Comparison of ENCODE assay signal across 23 cellular contexts in genomic region chr2:241577413-241578122, GRCh38. TPM values are rescaled to one million over a fixed set of nuclear protein-coding genes. Genes with fewer than 3 reads are reported as not detected.
DNase-seq lines count a peak whose midpoint lies in the region; ATAC-seq, FAIRE-seq and TF ChIP-seq lines count a peak whose summit lies in the region.
"Had no signal": no experiment of that assay in that cellular context is flagged by ENCODE, and none has a peak within 500 bp of the region (broad histone marks: within the 10 kb centered on the region; RNA-seq: fewer than 3 reads in every experiment).

No MANE protein-coding gene starts in this region.

- H3K4me2 ChIP-seq in H9 (ENCODE audit: insufficient read depth, insufficient read length, low read length) (no peak overlapping the region), HepG2 (ENCODE audit: low read depth, low read length) (no peak overlapping the region)

- H4K20me1 ChIP-seq in H9 (ENCODE audit: control insufficient read depth, insufficient read depth, insufficient read length) = peaks cover 3% of the 10 kb centered on the region
- H4K20me1 ChIP-seq in HepG2 (ENCODE audit: insufficient read depth, low read length) = no peaks in the 10 kb centered on the region

- H3K14ac ChIP-seq in H9 (ENCODE audit: insufficient read depth, low read length) = no peak overlapping the region

- TF ChIP-seq CTCF in AG04450 (IDR thresholded peaks at IDR 0.05; ENCODE audit: low read depth, low read length) (no peak), H9 (conservative IDR thresholded peaks at IDR 0.05) (no peak), fibroblast of pulmonary artery (IDR thresholded peaks at IDR 0.05; ENCODE audit: low read length, missing control alignments) (no peak), nephron (IDR thresholded peaks at IDR 0.05; ENCODE audit: unreplicated experiment in 3 of 3) (no peak), HepG2 (CRISPR knock-in tag; IDR thresholded peaks at IDR 0.05) (no peak)

- H3K4me3 ChIP-seq in AG04450 (ENCODE audit: low read depth, low read length) (no peak overlapping the region), fibroblast of pulmonary artery (replicated peaks; ENCODE audit: low read depth, low read length) (no peak overlapping the region), HepG2 (replicated peaks in 1 of 3; ENCODE audit: insufficient read depth in 1 of 3, low read depth in 2 of 3, low read length in 3 of 3) (no peak overlapping the region)
- H3K4me3 ChIP-seq in CD4-positive, alpha-beta memory T cell (ENCODE audit: low read length in 2 of 2) = no peak overlapping the region
- H3K4me3 ChIP-seq: HAP-1, right atrium auricular region had no signal

- peaks cover 3% of the 10 kb centered on the region for H3K36me3 ChIP-seq in CD4-positive, alpha-beta memory T cell (ENCODE audit: insufficient read depth, low read length)
- H3K36me3 ChIP-seq in HepG2 (replicated peaks in 1 of 2; ENCODE audit: control insufficient read depth in 1 of 2, insufficient read depth in 2 of 2, low read length in 2 of 2) = peaks cover 4 to 16% of the 10 kb centered on the region in 2 experiments; a peak in 3 of 5 replicates

- no peak overlapping the region for H3T11ph ChIP-seq in H9 (ENCODE audit: low read length)

- TF ChIP-seq EP300 in HepG2 (IDR thresholded peaks at IDR 0.05; ENCODE audit: low read depth in 2 of 2, low read length in 2 of 2) = no peak
- TF ChIP-seq EP300 in HepG2 (CRISPR knock-in tag; IDR thresholded peaks at IDR 0.05; ENCODE audit: borderline replicate concordance) = no peak

- WGBS in H9 (ENCODE audit: extremely low coverage, insufficient read length, low lambda C conversion rate) = no CpG with 5 or more reads among the region's 9 CpGs
- WGBS in HepG2 (ENCODE audit: low lambda C conversion rate) = 85% methylated on average over 9 of the region's 9 CpGs

- H3K27me3 ChIP-seq in AG04450 (ENCODE audit: control insufficient read depth, insufficient read depth, low read length) (no peaks in the 10 kb centered on the region), H9 (ENCODE audit: insufficient read depth, low read length) (no peaks in the 10 kb centered on the region), HepG2 (ENCODE audit: control insufficient read depth in 1 of 2, insufficient read depth in 2 of 2, low read length in 2 of 2) (no peaks in the 10 kb centered on the region)
- H3K27me3 ChIP-seq in CD4-positive, alpha-beta memory T cell (ENCODE audit: insufficient read depth, low read length) = no peaks in the 10 kb centered on the region
- H3K27me3 ChIP-seq: right atrium auricular region had no signal

- H3K4ac ChIP-seq in H9 (ENCODE audit: low read depth, low read length) = no peak overlapping the region

- H2BK20ac ChIP-seq in H9 (ENCODE audit: low read depth, low read length, poor library complexity, severe bottlenecking) = no peak overlapping the region

- H2BK5ac ChIP-seq in H9 (ENCODE audit: insufficient read length, low read length) = no peak overlapping the region

- H3K36me3 Mint-ChIP-seq in H9 (ENCODE audit: insufficient read depth in 1 of 3, low read depth in 3 of 3) (peaks cover 30 to 36% (median 31%) of the 10 kb centered on the region in 3 experiments), nephron (ENCODE audit: low read depth) (peaks cover 57% of the 10 kb centered on the region)
- H3K36me3 Mint-ChIP-seq in CD4-positive, alpha-beta memory T cell = peaks cover 13 to 16% of the 10 kb centered on the region in 2 donors

- H2BK120ac ChIP-seq in H9 (ENCODE audit: low read depth, low read length, poor library complexity, severe bottlenecking) = no peak overlapping the region

- H3K9me3 ChIP-seq in AG04450 (ENCODE audit: control insufficient read depth, insufficient read depth, low read length) (peaks cover 17% of the 10 kb centered on the region), H9 (ENCODE audit: control insufficient read depth, low read depth, low read length) (peaks cover under 1% of the 10 kb centered on the region), HepG2 (ENCODE audit: low read length) (no peaks in the 10 kb centered on the region)
- H3K9me3 ChIP-seq in CD4-positive, alpha-beta memory T cell (ENCODE audit: control insufficient read depth in 1 of 2, low read length in 2 of 2) = no peaks in the 10 kb centered on the region
- H3K9me3 ChIP-seq: HAP-1, right atrium auricular region had no signal

- CTCF ChIA-PET in AG04450 (lab: Charles Lee) (no interaction called here), HepG2 (lab: Yijun Ruan, JAX; ENCODE audit: low intra/inter-chr PET ratio, low total read pairs) (no interaction called here)
- CTCF ChIA-PET in CD4-positive, alpha-beta memory T cell (lab: Charles Lee; ENCODE audit: partially characterized antibody) = no interaction called here

- H4K91ac ChIP-seq in H9 (ENCODE audit: insufficient read length, low read depth, low read length) = no peak overlapping the region

- POLR2A ChIA-PET in AG04450 (lab: Yijun Ruan, JAX) = no interaction called here
- POLR2A ChIA-PET in CD4-positive, alpha-beta memory T cell (lab: Charles Lee; ENCODE audit: partially characterized antibody) = no interaction called here
- POLR2A ChIA-PET in HepG2 (lab: Yijun Ruan, JAX) = no interaction called here

- TF ChIP-seq POLR2A in HepG2 (IDR thresholded peaks at IDR 0.05; ENCODE audit: insufficient read depth in 1 of 2, low read depth in 2 of 2, low read length in 2 of 2) = no peak

- no peak overlapping the region for H4K8ac ChIP-seq in H9 (replicated peaks; ENCODE audit: insufficient read length, low read depth, low read length)

- H3K9ac ChIP-seq in H9 (ENCODE audit: extremely low read depth, insufficient read length, low read length) (no peak overlapping the region), HepG2 (ENCODE audit: insufficient read depth, low read depth, low read length) (no peak overlapping the region)

- H3K18ac ChIP-seq in H9 (ENCODE audit: insufficient read length, low read depth, low read length) = no peak overlapping the region

- H3K4me3 Mint-ChIP-seq in H9 (no peak overlapping the region), nephron (peak overlapping the region in 2 of 3 experiments; percentile 12 to 22)
- H3K4me3 Mint-ChIP-seq in CD4-positive, alpha-beta memory T cell = no peak overlapping the region
- H3K4me3 Mint-ChIP-seq: brain; naive thymus-derived CD4-positive, alpha-beta T cell; stimulated activated effector memory CD8-positive, alpha-beta T cell treated with anti-CD3 and anti-CD28 coated beads, Interleukin-12 subunit alpha, Interleukin-12 subunit beta, amount 100 ng/mL, for 72 hours had no signal

- H3K56ac ChIP-seq in H9 (ENCODE audit: insufficient read length, low read depth, low read length) = no peak overlapping the region

- H3K23me2 ChIP-seq in H9 (ENCODE audit: insufficient read length, low read depth, low read length, poor library complexity, severe bottlenecking) = no peaks in the 10 kb centered on the region

- intact Hi-C loops in CD4-positive, alpha-beta memory T cell (cut with micrococcal nuclease) = no loop called here
- intact Hi-C loops in HepG2 (cut with micrococcal nuclease; ENCODE audit: unreplicated experiment) = no loop called here

- in situ Hi-C loops in HepG2 (cut with HindIII; ENCODE audit: extremely low pct_ligation_motif_present, low pct_unique_long_range_greater_than_20kb) = no loop called here

- TF ChIP-seq RAD21 in HepG2 (CRISPR knock-in tag; IDR thresholded peaks at IDR 0.05) = no peak

- H2BK12ac ChIP-seq in H9 (ENCODE audit: insufficient read length, low read depth, low read length) = no peak overlapping the region

- H3K9me3 Mint-ChIP-seq in H9 (peaks cover 10 to 18% of the 10 kb centered on the region in 2 experiments), nephron (peaks cover 27% of the 10 kb centered on the region)
- H3K9me3 Mint-ChIP-seq in CD4-positive, alpha-beta memory T cell = no peaks in the 10 kb centered on the region
- H3K9me3 Mint-ChIP-seq: stimulated activated effector memory CD8-positive, alpha-beta T cell treated with anti-CD3 and anti-CD28 coated beads, Interleukin-12 subunit alpha, Interleukin-12 subunit beta, amount 100 ng/mL, for 72 hours had no signal

- no peaks in the 10 kb centered on the region for H3K4me1 ChIP-seq in H9 (ENCODE audit: insufficient read depth, low read length)
- H3K4me1 ChIP-seq in CD4-positive, alpha-beta memory T cell (ENCODE audit: insufficient read depth, low read length) = no peaks in the 10 kb centered on the region
- peaks cover 8% of the 10 kb centered on the region for H3K4me1 ChIP-seq in HepG2 (ENCODE audit: insufficient read depth, low read length)
- H3K4me1 ChIP-seq: HAP-1, right atrium auricular region had no signal

- H3K27me3 Mint-ChIP-seq in H9 (ENCODE audit: low read depth) (no peaks in the 10 kb centered on the region; the same call in 1 of the 2 replicates), nephron (ENCODE audit: low read depth) (no peaks in the 10 kb centered on the region)
- H3K27me3 Mint-ChIP-seq in CD4-positive, alpha-beta memory T cell = no peaks in the 10 kb centered on the region
- H3K27me3 Mint-ChIP-seq: naive thymus-derived CD4-positive, alpha-beta T cell had no signal

- H3K23ac ChIP-seq in H9 (ENCODE audit: insufficient read length, low read depth, low read length) = no peak overlapping the region

- H2AFZ ChIP-seq in H9 (ENCODE audit: low read length) = no peak overlapping the region
- H2AFZ ChIP-seq in HepG2 (ENCODE audit: low read length) = no peak overlapping the region

- BruUV-seq in HepG2 (replicated peaks; lab: Mats Ljungman, UMichigan) = no TSS peak

- FAIRE-seq in GM19239 (lab: Jason Lieb, UNC) (no peak), HepG2 (lab: Jason Lieb, UNC) (no peak)
- FAIRE-seq: urothelium cell line had no signal

- DNase-seq in AG04450 (ENCODE audit: low read depth, low spot score) = peak; percentile 26
- DNase-seq in H9 = peak; percentile 22
- DNase-seq in fibroblast of pulmonary artery (ENCODE audit: low read depth) = peak; percentile 52
- DNase-seq in CD4-positive, alpha-beta memory T cell = no peak
- DNase-seq in GM19239 (ENCODE audit: insufficient read length, low spot score) = no peak
- no peak for DNase-seq in HepG2 (ENCODE audit: low spot score)
- no peak for DNase-seq in NCI-H1930 (lab: John Stamatoyannopoulos, UW)
- DNase-seq: ACHN; activated CD8-positive, alpha-beta memory T cell treated with anti-CD3 and anti-CD28 coated beads for 24 hours; activated gamma-delta T cell treated with Interleukin-2 at 50 U/mL for 16 hours; DMS153; Karpas-422; naive thymus-derived CD4-positive, alpha-beta T cell; NCI-H1436 treated with DMSO at 0.1 percent for 48 hours; NCI-H446 had no signal

- no peak for ATAC-seq in HepG2
- ATAC-seq: naive thymus-derived CD4-positive, alpha-beta T cell; stimulated activated effector memory CD8-positive, alpha-beta T cell treated with anti-CD3 and anti-CD28 coated beads, Interleukin-12 subunit alpha, Interleukin-12 subunit beta, amount 100 ng/mL, for 72 hours had no signal

- H3K27ac ChIP-seq in AG04450 (ENCODE audit: low read depth, low read length) (no peak overlapping the region), H9 (ENCODE audit: insufficient read length, low read depth, low read length) (no peak overlapping the region), HepG2 (ENCODE audit: extremely low read length, insufficient read depth, low read length) (no peak overlapping the region)
- H3K27ac ChIP-seq in CD4-positive, alpha-beta memory T cell (ENCODE audit: low read depth, low read length) = no peak overlapping the region
- H3K27ac ChIP-seq: HL-60, right atrium auricular region, VCaP had no signal

- no peak overlapping the region for H2BK15ac ChIP-seq in H9 (ENCODE audit: low read depth, low read length)

- H3K27ac Mint-ChIP-seq in H9 (0 out of 7 replicates have a peak overlapping the region, but pooled peaks of 1 of the 3 experiments have one; percentile 62), nephron (peak overlapping the region; percentile 12 to 89 (median 78))
- no peak overlapping the region for H3K27ac Mint-ChIP-seq in CD4-positive, alpha-beta memory T cell
- H3K27ac Mint-ChIP-seq: stimulated activated effector memory CD8-positive, alpha-beta T cell treated with anti-CD3 and anti-CD28 coated beads, Interleukin-12 subunit alpha, Interleukin-12 subunit beta, amount 100 ng/mL, for 72 hours had no signal

- no peak overlapping the region for H4K5ac ChIP-seq in H9 (ENCODE audit: insufficient read length, low read depth, low read length)

- H3K4me1 Mint-ChIP-seq in H9 = peaks cover 11 to 14% of the 10 kb centered on the region in 2 experiments
- peaks cover 22% of the 10 kb centered on the region for H3K4me1 Mint-ChIP-seq in nephron
- H3K4me1 Mint-ChIP-seq in CD4-positive, alpha-beta memory T cell = no peaks in the 10 kb centered on the region
- H3K4me1 Mint-ChIP-seq: naive thymus-derived CD4-positive, alpha-beta T cell; stimulated activated effector memory CD8-positive, alpha-beta T cell treated with anti-CD3 and anti-CD28 coated beads, Interleukin-12 subunit alpha, Interleukin-12 subunit beta, amount 100 ng/mL, for 72 hours had no signal

- H3K79me1 ChIP-seq in H9 (ENCODE audit: insufficient read depth, low read depth, low read length, poor library complexity, severe bottlenecking) = no peaks in the 10 kb centered on the region

- H3K79me2 ChIP-seq in H9 (ENCODE audit: insufficient read depth, low read length) = no peaks in the 10 kb centered on the region
- no peaks in the 10 kb centered on the region for H3K79me2 ChIP-seq in HepG2 (ENCODE audit: insufficient read depth, low read length)

- no peak overlapping the region for H2AK5ac ChIP-seq in H9 (ENCODE audit: insufficient read length, low read length)

RNA-seq across cellular contexts. Expression of gene BOK, which starts 19.0 kb away (rescaled TPM):
- polyA plus RNA-seq in AG04450 (2011; rRNA removed) (18.6 and 28.0 TPM in 2 replicates), HepG2 (2011; rRNA removed) (39.2 and 58.1 TPM in 2 replicates)
- 18.2 and 19.4 TPM in 2 replicates for polyA minus RNA-seq in AG04450 (2011; rRNA and poly(A)+ RNA removed)
- total RNA-seq in H9 (2021) (33.9 and 35.6 TPM in 2 replicates), HepG2 (2016; rRNA removed; fragmentation: Illumina TruSeq; extraction: Trizol) (30.2 and 35.5 TPM in 2 replicates)
- not detected for total RNA-seq in CD4-positive, alpha-beta memory T cell
- not detected for polyA plus RNA-seq in CD4-positive, alpha-beta memory T cell
- 22.2 and 23.9 TPM in 2 replicates for total RNA-seq in HepG2 (2016; cell fraction: cytosol; rRNA removed; fragmentation: Illumina TruSeq; extraction: Trizol; ENCODE audit: low read depth)
- total RNA-seq in HepG2 (2016; cell fraction: insoluble cytoplasmic fraction; rRNA removed; fragmentation: Illumina TruSeq; extraction: Trizol) = 28.1 and 36.4 TPM in 2 replicates
- total RNA-seq in HepG2 (2016; cell fraction: membrane; rRNA removed; fragmentation: Illumina TruSeq; extraction: Trizol) = 58.8 and 67.3 TPM in 2 replicates
- 18.8 and 20.8 TPM in 2 replicates for total RNA-seq in HepG2 (2016; cell fraction: nucleus; rRNA removed; fragmentation: Illumina TruSeq; extraction: Trizol)
- polyA plus RNA-seq in HepG2 (2011; cell fraction: cytosol; rRNA removed) = 49.3 and 71.9 TPM in 2 replicates
- polyA plus RNA-seq in HepG2 (2011; cell fraction: nucleus; rRNA removed) = 101 and 104 TPM in 2 replicates
- 43.9 and 55.3 TPM in 2 replicates for polyA plus RNA-seq in HepG2 (2012)
- polyA plus RNA-seq in HepG2 (2016; cell fraction: cytosol; fragmentation: Illumina TruSeq; extraction: Trizol; ENCODE audit: low read depth) = 28.1 and 33.7 TPM in 2 replicates
- polyA plus RNA-seq in HepG2 (2016; cell fraction: insoluble cytoplasmic fraction; fragmentation: Illumina TruSeq; extraction: Trizol; ENCODE audit: low read depth) = 37.9 and 46.1 TPM in 2 replicates
- 64.2 and 66.8 TPM in 2 replicates for polyA plus RNA-seq in HepG2 (2016; cell fraction: membrane; fragmentation: Illumina TruSeq; extraction: Trizol; ENCODE audit: low read depth)
- 41.2 and 42.5 TPM in 2 replicates for polyA plus RNA-seq in HepG2 (2016; cell fraction: nucleus; fragmentation: Illumina TruSeq; extraction: Trizol; ENCODE audit: insufficient read depth, low read depth)
- 10.1 and 74.6 TPM in 2 replicates for polyA minus RNA-seq in HepG2 (2011; rRNA and poly(A)+ RNA removed; ENCODE audit: low replicate concordance)
- 39.7 and 41.5 TPM in 2 replicates for polyA minus RNA-seq in HepG2 (2011; cell fraction: cytosol; rRNA and poly(A)+ RNA removed)
- 9.9 and 12.7 TPM in 2 replicates for polyA minus RNA-seq in HepG2 (2011; cell fraction: nucleus; rRNA and poly(A)+ RNA removed)

RNA-seq across cellular contexts. Expression of gene THAP4, which starts 59.4 kb away (rescaled TPM):
- polyA plus RNA-seq in AG04450 (2011; rRNA removed) (23.7 and 34.1 TPM in 2 replicates), HepG2 (2011; rRNA removed) (59.7 and 70.2 TPM in 2 replicates)
- 31.1 and 47.8 TPM in 2 replicates for polyA minus RNA-seq in AG04450 (2011; rRNA and poly(A)+ RNA removed)
- total RNA-seq in H9 (2021) (70.6 and 71.4 TPM in 2 replicates), HepG2 (2016; rRNA removed; fragmentation: Illumina TruSeq; extraction: Trizol) (68.2 and 75.7 TPM in 2 replicates)
- 10 to 100 TPM; 27.8 to 28.2 TPM for total RNA-seq in CD4-positive, alpha-beta memory T cell
- polyA plus RNA-seq in CD4-positive, alpha-beta memory T cell = 10 to 100 TPM; 31.7 to 42.9 TPM
- 133 and 143 TPM in 2 replicates for total RNA-seq in HepG2 (2016; cell fraction: cytosol; rRNA removed; fragmentation: Illumina TruSeq; extraction: Trizol; ENCODE audit: low read depth)
- 59.6 and 76.6 TPM in 2 replicates for total RNA-seq in HepG2 (2016; cell fraction: insoluble cytoplasmic fraction; rRNA removed; fragmentation: Illumina TruSeq; extraction: Trizol)
- 167 and 184 TPM in 2 replicates for total RNA-seq in HepG2 (2016; cell fraction: membrane; rRNA removed; fragmentation: Illumina TruSeq; extraction: Trizol)
- 30.7 and 35.8 TPM in 2 replicates for total RNA-seq in HepG2 (2016; cell fraction: nucleus; rRNA removed; fragmentation: Illumina TruSeq; extraction: Trizol)
- 54.6 and 83.4 TPM in 2 replicates for polyA plus RNA-seq in HepG2 (2011; cell fraction: cytosol; rRNA removed)
- 44.5 and 45.2 TPM in 2 replicates for polyA plus RNA-seq in HepG2 (2011; cell fraction: nucleus; rRNA removed)
- polyA plus RNA-seq in HepG2 (2012) = 52.8 and 71.5 TPM in 2 replicates
- polyA plus RNA-seq in HepG2 (2016; cell fraction: cytosol; fragmentation: Illumina TruSeq; extraction: Trizol; ENCODE audit: low read depth) = 151 and 156 TPM in 2 replicates
- 70.7 and 84.7 TPM in 2 replicates for polyA plus RNA-seq in HepG2 (2016; cell fraction: insoluble cytoplasmic fraction; fragmentation: Illumina TruSeq; extraction: Trizol; ENCODE audit: low read depth)
- 183 and 195 TPM in 2 replicates for polyA plus RNA-seq in HepG2 (2016; cell fraction: membrane; fragmentation: Illumina TruSeq; extraction: Trizol; ENCODE audit: low read depth)
- 54.6 and 58.8 TPM in 2 replicates for polyA plus RNA-seq in HepG2 (2016; cell fraction: nucleus; fragmentation: Illumina TruSeq; extraction: Trizol; ENCODE audit: insufficient read depth, low read depth)
- polyA minus RNA-seq in HepG2 (2011; rRNA and poly(A)+ RNA removed; ENCODE audit: low replicate concordance) = 38.3 and 105 TPM in 2 replicates
- 40.5 and 45.2 TPM in 2 replicates for polyA minus RNA-seq in HepG2 (2011; cell fraction: cytosol; rRNA and poly(A)+ RNA removed)
- 18.9 and 20.6 TPM in 2 replicates for polyA minus RNA-seq in HepG2 (2011; cell fraction: nucleus; rRNA and poly(A)+ RNA removed)

RNA-seq across cellular contexts. Expression of gene ATG4B, which starts 59.9 kb away (rescaled TPM):
- 82.4 and 98.2 TPM in 2 replicates for polyA plus RNA-seq in AG04450 (2011; rRNA removed)
- polyA minus RNA-seq in AG04450 (2011; rRNA and poly(A)+ RNA removed) = 94.4 and 144 TPM in 2 replicates
- 105 and 110 TPM in 2 replicates for total RNA-seq in H9 (2021)
- total RNA-seq in CD4-positive, alpha-beta memory T cell = 10 to 100 TPM; 87.7 to 96.9 TPM
- polyA plus RNA-seq in CD4-positive, alpha-beta memory T cell = 10 to 100 TPM; 49.2 to 58.4 TPM
- total RNA-seq in HepG2 (2016; rRNA removed; fragmentation: Illumina TruSeq; extraction: Trizol) = 95.5 and 96.3 TPM in 2 replicates
- 36.7 and 38.3 TPM in 2 replicates for total RNA-seq in HepG2 (2016; cell fraction: cytosol; rRNA removed; fragmentation: Illumina TruSeq; extraction: Trizol; ENCODE audit: low read depth)
- total RNA-seq in HepG2 (2016; cell fraction: insoluble cytoplasmic fraction; rRNA removed; fragmentation: Illumina TruSeq; extraction: Trizol) = 89.4 and 100 TPM in 2 replicates
- total RNA-seq in HepG2 (2016; cell fraction: membrane; rRNA removed; fragmentation: Illumina TruSeq; extraction: Trizol) = 29.3 and 29.5 TPM in 2 replicates
- 81.6 and 83.5 TPM in 2 replicates for total RNA-seq in HepG2 (2016; cell fraction: nucleus; rRNA removed; fragmentation: Illumina TruSeq; extraction: Trizol)
- 239 and 300 TPM in 2 replicates for polyA plus RNA-seq in HepG2 (2011; rRNA removed)
- polyA plus RNA-seq in HepG2 (2011; cell fraction: cytosol; rRNA removed) = 143 and 145 TPM in 2 replicates
- 1,044 and 1,316 TPM in 2 replicates for polyA plus RNA-seq in HepG2 (2011; cell fraction: nucleus; rRNA removed)
- polyA plus RNA-seq in HepG2 (2012) = 190 and 212 TPM in 2 replicates
- 14.7 and 15.7 TPM in 2 replicates for polyA plus RNA-seq in HepG2 (2016; cell fraction: cytosol; fragmentation: Illumina TruSeq; extraction: Trizol; ENCODE audit: low read depth)
- polyA plus RNA-seq in HepG2 (2016; cell fraction: insoluble cytoplasmic fraction; fragmentation: Illumina TruSeq; extraction: Trizol; ENCODE audit: low read depth) = 75.1 and 104 TPM in 2 replicates
- polyA plus RNA-seq in HepG2 (2016; cell fraction: membrane; fragmentation: Illumina TruSeq; extraction: Trizol; ENCODE audit: low read depth) = 19.2 and 21.6 TPM in 2 replicates
- 244 TPM in 2 replicates for polyA plus RNA-seq in HepG2 (2016; cell fraction: nucleus; fragmentation: Illumina TruSeq; extraction: Trizol; ENCODE audit: insufficient read depth, low read depth)
- 85.8 and 275 TPM in 2 replicates for polyA minus RNA-seq in HepG2 (2011; rRNA and poly(A)+ RNA removed; ENCODE audit: low replicate concordance)
- polyA minus RNA-seq in HepG2 (2011; cell fraction: cytosol; rRNA and poly(A)+ RNA removed) = 75.1 and 78.1 TPM in 2 replicates
- polyA minus RNA-seq in HepG2 (2011; cell fraction: nucleus; rRNA and poly(A)+ RNA removed) = 203 and 244 TPM in 2 replicates

Comparison
In these comparisons a context has a peak if more than half of its experiments do, and no peak if none do; other contexts are left out.
1. DNase-seq: peak in AG04450 (single experiment), H9 (single experiment) and fibroblast of pulmonary artery (single experiment); none in CD4-positive, alpha-beta memory T cell (0 of 5), GM19239 (single experiment), HepG2 (single experiment) and NCI-H1930 (0 of 2).
2. H3K27ac Mint-ChIP-seq: peak in nephron (3 of 3); none in CD4-positive, alpha-beta memory T cell (0 of 7).
3. H3K4me3 Mint-ChIP-seq: peak in nephron (2 of 3); none in H9 (0 of 2) and CD4-positive, alpha-beta memory T cell (0 of 8).
4. RNA of gene BOK, which starts 19.0 kb away (total RNA-seq): 18.8 to 67.3 TPM in HepG2 and 33.9 to 35.6 TPM in H9; not detected in CD4-positive, alpha-beta memory T cell; every median in the first group is over 10 times any median in the second.